ENCODE assay signal across 17 cellular contexts in genomic region chr10:29731760-29732159, GRCh38.
A peak's percentile ranks its signal among the peaks of the same experiment; 100 is the strongest.
DNase-seq lines count a peak whose midpoint lies in the region; ATAC-seq and TF ChIP-seq lines count a peak whose summit lies in the region.
"Had no signal": no experiment of that assay in that cellular context is flagged by ENCODE, and none has a peak within 500 bp of the region (broad histone marks: within the 10 kb centered on the region; RNA-seq: fewer than 3 reads in every experiment).

No MANE protein-coding gene starts in this region.

- H3K27ac ChIP-seq in prostate gland, result peak overlapping the region; percentile 34 to 56
- H3K27ac ChIP-seq: KMS-11 had no signal

- intact Hi-C loops in prostate gland (cut with DNase I), result loop anchor here (5.0 to 10.0 kb wide), 2 partner anchors 99 to 217 kb away; partner anchors contain the start of gene SVIL

- H3K4me1 ChIP-seq in prostate gland (replicated peaks), result no peaks in the 10 kb centered on the region

- TF ChIP-seq CTCF in fibroblast of the aortic adventitia (IDR thresholded peaks at IDR 0.05; ENCODE audit: insufficient read depth, low read length) (no peak), prostate gland (IDR thresholded peaks at IDR 0.05) (no peak)

- no peaks in the 10 kb centered on the region for H3K27me3 ChIP-seq in prostate gland (replicated peaks; ENCODE audit: insufficient read depth)
- H3K27me3 ChIP-seq: left lung had no signal

- WGBS in prostate gland, result 39% methylated on average over 12 of the region's 12 CpGs

- H3K4me3 ChIP-seq in fibroblast of the aortic adventitia (ENCODE audit: low read depth, low read length), result peak overlapping the region; percentile 37
- no peak overlapping the region for H3K4me3 ChIP-seq in prostate gland
- H3K4me3 ChIP-seq: left lung had no signal

- peak; percentile 72 for DNase-seq in DMS 273 treated with DMSO at 0.1 percent for 48 hours (lab: John Stamatoyannopoulos, UW)
- peak; percentile 28 for DNase-seq in NCI-H446 treated with DMSO at 0.1 percent for 48 hours (lab: John Stamatoyannopoulos, UW)
- DNase-seq in fibroblast of the aortic adventitia (ENCODE audit: low read depth), result peak; percentile 68
- DNase-seq in prostate gland (ENCODE audit: low spot score), result no peak
- DNase-seq in stimulated activated CD4-positive, alpha-beta T cell treated with anti-CD3 and anti-CD28 coated beads, Interleukin-4, amount 100 ng/mL, for 1 hour, result no peak
- DNase-seq in NAMALWA (ENCODE audit: low spot score), result no peak
- no peak for DNase-seq in stimulated activated naive CD4-positive, alpha-beta T cell (lab: John Stamatoyannopoulos, UW)
- DNase-seq: activated CD8-positive, alpha-beta memory T cell treated with anti-CD3 and anti-CD28 coated beads, Interleukin-2, amount 50 U/mL, for 48 hours; central memory CD4-positive, alpha-beta T cell; HFFc6; hippocampal formation; left lung; NCI-H2107 had no signal

- no peak for ATAC-seq in HG03571 (IDR thresholded peaks at IDR 0.05; ENCODE audit: unreplicated experiment)
- ATAC-seq: activated CD4-positive, CD25-positive, alpha-beta regulatory T cell treated with anti-CD3 and anti-CD28 coated beads, Interleukin-2, amount 50 U/mL, for 24 hours; left lung; Panc1 had no signal

- H3K9me3 ChIP-seq in prostate gland, result no peaks in the 10 kb centered on the region
- H3K9me3 ChIP-seq: left lung had no signal

- no peak for TF ChIP-seq POLR2A in prostate gland (IDR thresholded peaks at IDR 0.05)

- no peaks in the 10 kb centered on the region for H3K36me3 ChIP-seq in prostate gland
- H3K36me3 ChIP-seq: left lung had no signal

Comparison
In these comparisons a context has a peak if more than half of its experiments do, and no peak if none do; other contexts are left out.
1. DNase-seq: peak in DMS 273 treated with DMSO at 0.1 percent for 48 hours (single experiment), NCI-H446 treated with DMSO at 0.1 percent for 48 hours (single experiment) and fibroblast of the aortic adventitia (single experiment); none in prostate gland (single experiment), stimulated activated CD4-positive, alpha-beta T cell treated with anti-CD3 and anti-CD28 coated beads, Interleukin-4, amount 100 ng/mL, for 1 hour (single experiment), NAMALWA (single experiment) and stimulated activated naive CD4-positive, alpha-beta T cell (0 of 6).